ENCODE assay signal across 9 cellular contexts in genomic region chr17:78737332-78737731, GRCh38. TPM values are rescaled to one million over a fixed set of nuclear protein-coding genes. Genes with fewer than 3 reads are reported as not detected.
DNase-seq lines count a peak whose midpoint lies in the region; FAIRE-seq lines count a peak whose summit lies in the region.
"Had no signal": no experiment of that assay in that cellular context is flagged by ENCODE, and none has a peak within 500 bp of the region (broad histone marks: within the 10 kb centered on the region; RNA-seq: fewer than 3 reads in every experiment).

No MANE protein-coding gene starts in this region.

- no peaks in the 10 kb centered on the region for H3K9me3 ChIP-seq in small intestine (ENCODE audit: control insufficient read depth, low read depth)

- H3K4me3 ChIP-seq in small intestine (ENCODE audit: low read depth in 1 of 2, low read length in 2 of 2): no peak overlapping the region

- no peaks in the 10 kb centered on the region for H3K27me3 ChIP-seq in small intestine (ENCODE audit: control insufficient read depth in 2 of 2, insufficient read depth in 2 of 2, low read length in 2 of 2)

- FAIRE-seq in small intestine (lab: Jason Lieb, UNC) (no peak), frontal cortex (lab: Jason Lieb, UNC) (no peak)
- FAIRE-seq: TTC549 had no signal

- H3K4me1 ChIP-seq in small intestine (ENCODE audit: control insufficient read depth in 2 of 2, insufficient read depth in 1 of 2, low read depth in 1 of 2, low read length in 1 of 2): peaks cover 3 to 13% of the 10 kb centered on the region in 2 donors

- no peaks in the 10 kb centered on the region for H3K36me3 ChIP-seq in small intestine (ENCODE audit: control insufficient read depth in 2 of 2, insufficient read depth in 2 of 2, low read length in 2 of 2)

- WGBS in small intestine, 3 donors: 7 to 30% (median 23%) methylated on average over 2 of the region's 2 CpGs

- peak; percentile 36 for DNase-seq in SIG-M5 treated with dmso at 0.1 percent for 504 hours (lab: John Stamatoyannopoulos, UW; ENCODE audit: unreplicated experiment)
- no peak for DNase-seq in SIG-M5 (lab: John Stamatoyannopoulos, UW)
- peak; percentile 64 for DNase-seq in NOMO-1 treated with DMSO at 0.1 percent for 48 hours (lab: John Stamatoyannopoulos, UW; ENCODE audit: unreplicated experiment)
- peak; percentile 78 for DNase-seq in dermis blood vessel endothelial cell
- DNase-seq in small intestine: peak; percentile 61
- DNase-seq in NCI-H526 treated with DMSO at 0.1 percent for 48 hours (lab: John Stamatoyannopoulos, UW): no peak
- no peak for DNase-seq in stimulated activated naive CD4-positive, alpha-beta T cell (lab: John Stamatoyannopoulos, UW)
- DNase-seq in frontal cortex (ENCODE audit: low spot score in 2 of 2): no peak

- no peak overlapping the region for H3K27ac ChIP-seq in small intestine (ENCODE audit: low read depth in 1 of 2, low read length in 1 of 2)

RNA-seq across cellular contexts. Expression of gene CYTH1, which starts 44.7 kb away (rescaled TPM):
- 50.6 and 51.4 TPM in 2 replicates for total RNA-seq in dermis blood vessel endothelial cell
- 10 to 100 TPM; 37.6 to 46.3 (median 38.6) TPM for polyA plus RNA-seq in small intestine
- 53.4 TPM for total RNA-seq in frontal cortex

Comparison
In these comparisons a context has a peak if more than half of its experiments do, and no peak if none do; other contexts are left out.
1. DNase-seq: peak in SIG-M5 treated with dmso at 0.1 percent for 504 hours (single experiment), NOMO-1 treated with DMSO at 0.1 percent for 48 hours (single experiment), dermis blood vessel endothelial cell (single experiment) and small intestine (single experiment); none in SIG-M5 (single experiment), NCI-H526 treated with DMSO at 0.1 percent for 48 hours (single experiment), stimulated activated naive CD4-positive, alpha-beta T cell (0 of 6) and frontal cortex (0 of 2).